8 cellular contexts compared by ENCODE assay signal in genomic region chr6:73129653-73130443, GRCh38.
A peak's percentile ranks its signal among the peaks of the same experiment; 100 is the strongest.
DNase-seq lines count a peak whose midpoint lies in the region; FAIRE-seq and TF ChIP-seq lines count a peak whose summit lies in the region.

No MANE protein-coding gene starts in this region.

- H3K4me3 Mint-ChIP-seq in HFFc6 = no peak overlapping the region
- peak overlapping the region; percentile 42 for H3K4me3 Mint-ChIP-seq in T-helper 2 cell treated with Interferon-gamma antibody and Interleukin-4, amounts not matched to agents 5 μg/mL and 100 μg/mL, for 36 hours

- H3K27ac ChIP-seq in ascending aorta = no peak overlapping the region
- H3K27ac ChIP-seq in small intestine (ENCODE audit: low read depth in 1 of 2, low read length in 1 of 2) = no peak overlapping the region

- 24 to 25% (median 24%) methylated on average over 14 of the region's 14 CpGs for WGBS in small intestine, 3 donors

- no peaks in the 10 kb centered on the region; the same call in 1 of the 2 replicates for H3K27me3 Mint-ChIP-seq in HFFc6 (ENCODE audit: insufficient read depth)
- H3K27me3 Mint-ChIP-seq in T-helper 2 cell treated with Interferon-gamma antibody and Interleukin-4, amounts not matched to agents 5 μg/mL and 100 μg/mL, for 36 hours (ENCODE audit: low read depth) = peaks cover 4% of the 10 kb centered on the region

- H3K36me3 ChIP-seq in ascending aorta = no peaks in the 10 kb centered on the region
- H3K36me3 ChIP-seq in small intestine (ENCODE audit: control insufficient read depth in 2 of 2, insufficient read depth in 2 of 2, low read length in 2 of 2) = no peaks in the 10 kb centered on the region

- H3K27ac Mint-ChIP-seq in HFFc6 = peak overlapping the region; percentile 33
- no peak overlapping the region for H3K27ac Mint-ChIP-seq in T-helper 2 cell treated with Interferon-gamma antibody and Interleukin-4, amounts not matched to agents 5 μg/mL and 100 μg/mL, for 36 hours

- H3K9me3 Mint-ChIP-seq in HFFc6 = no peaks in the 10 kb centered on the region
- no peaks in the 10 kb centered on the region for H3K9me3 Mint-ChIP-seq in T-helper 2 cell treated with Interferon-gamma antibody and Interleukin-4, amounts not matched to agents 5 μg/mL and 100 μg/mL, for 36 hours

- no peak for FAIRE-seq in small intestine (lab: Jason Lieb, UNC)

- peaks cover 17% of the 10 kb centered on the region for H3K36me3 Mint-ChIP-seq in HFFc6 (ENCODE audit: low read depth)
- H3K36me3 Mint-ChIP-seq in T-helper 2 cell treated with Interferon-gamma antibody and Interleukin-4, amounts not matched to agents 5 μg/mL and 100 μg/mL, for 36 hours (ENCODE audit: low read depth) = peaks cover 4% of the 10 kb centered on the region

- H3K27me3 ChIP-seq in ascending aorta (no peaks in the 10 kb centered on the region), small intestine (ENCODE audit: control insufficient read depth in 2 of 2, insufficient read depth in 2 of 2, low read length in 2 of 2) (no peaks in the 10 kb centered on the region)

- DNase-seq in NCI-H1105 treated with DMSO at 0.1 percent for 48 hours (lab: John Stamatoyannopoulos, UW) = peak; percentile 25
- DNase-seq in NCI-H1105 (lab: John Stamatoyannopoulos, UW) = no peak
- peak; percentile 32 for DNase-seq in HFFc6
- peak; percentile 40 for DNase-seq in MV-4-11 (lab: John Stamatoyannopoulos, UW)
- peak; percentile 70 for DNase-seq in T-helper 2 cell treated with Interferon-gamma antibody and Interleukin-4, amounts not matched to agents 5 μg/mL and 100 μg/mL, for 36 hours (ENCODE audit: low spot score)
- DNase-seq in ascending aorta (ENCODE audit: low spot score in 2 of 2) = peak in 1 of 2 donors; percentile 88
- DNase-seq in hippocampal formation (lab: John Stamatoyannopoulos, UW) = peak; percentile 56 to 64
- peak; percentile 48 for DNase-seq in small intestine

- H3K4me1 Mint-ChIP-seq in HFFc6 (ENCODE audit: low read depth) = peaks cover 36% of the 10 kb centered on the region
- H3K4me1 Mint-ChIP-seq in T-helper 2 cell treated with Interferon-gamma antibody and Interleukin-4, amounts not matched to agents 5 μg/mL and 100 μg/mL, for 36 hours (ENCODE audit: low read depth) = peaks cover 6% of the 10 kb centered on the region

- intact Hi-C loops in ascending aorta (cut with DNase I) = loop anchor here (1.0 kb wide), 3 partner anchors 510 to 718 kb away; no protein-coding TSS in a partner anchor

- H3K4me1 ChIP-seq in ascending aorta (no peaks in the 10 kb centered on the region), small intestine (ENCODE audit: control insufficient read depth in 2 of 2, insufficient read depth in 1 of 2, low read depth in 1 of 2, low read length in 1 of 2) (no peaks in the 10 kb centered on the region)

- peak; percentile 91 for TF ChIP-seq CTCF in HFFc6 (IDR thresholded peaks at IDR 0.05)
- peak; percentile 87 to 99 (median 97) for TF ChIP-seq CTCF in ascending aorta (IDR thresholded peaks at IDR 0.05)

- H3K4me3 ChIP-seq in ascending aorta (peak overlapping the region in 1 of 2 donors; percentile 26), small intestine (ENCODE audit: low read depth in 1 of 2, low read length in 2 of 2) (no peak overlapping the region)

- H3K9me3 ChIP-seq in ascending aorta = no peaks in the 10 kb centered on the region
- no peaks in the 10 kb centered on the region for H3K9me3 ChIP-seq in small intestine (ENCODE audit: control insufficient read depth, low read depth)
